In genomic region chr12:124532947-124533346, GRCh38 we compare ENCODE assay signal across 1 cellular context.
TF ChIP-seq lines count a peak whose summit lies in the region.

No MANE protein-coding gene starts in this region.

TF ChIP-seq in H1, 55 proteins besides CTCF, POLR2A, EP300 and RAD21:
- TF ChIP-seq CHD7 (IDR thresholded peaks at IDR 0.05; ENCODE audit: insufficient replicate concordance, low read length) = no peak
- TF ChIP-seq HDAC2 (IDR thresholded peaks at IDR 0.05; ENCODE audit: borderline replicate concordance in 1 of 2, low read depth in 2 of 2, low read length in 2 of 2) = no peak
- TF ChIP-seq TAF1 (IDR thresholded peaks at IDR 0.05; ENCODE audit: low read depth, low read length) = no peak
- no peak for TF ChIP-seq MAX (IDR thresholded peaks at IDR 0.05)
- TF ChIP-seq FOSL1 (IDR thresholded peaks at IDR 0.05; ENCODE audit: insufficient read depth, low read depth, low read length) = no peak
